8 cellular contexts compared by ENCODE assay signal in the genomic region with DNA sequence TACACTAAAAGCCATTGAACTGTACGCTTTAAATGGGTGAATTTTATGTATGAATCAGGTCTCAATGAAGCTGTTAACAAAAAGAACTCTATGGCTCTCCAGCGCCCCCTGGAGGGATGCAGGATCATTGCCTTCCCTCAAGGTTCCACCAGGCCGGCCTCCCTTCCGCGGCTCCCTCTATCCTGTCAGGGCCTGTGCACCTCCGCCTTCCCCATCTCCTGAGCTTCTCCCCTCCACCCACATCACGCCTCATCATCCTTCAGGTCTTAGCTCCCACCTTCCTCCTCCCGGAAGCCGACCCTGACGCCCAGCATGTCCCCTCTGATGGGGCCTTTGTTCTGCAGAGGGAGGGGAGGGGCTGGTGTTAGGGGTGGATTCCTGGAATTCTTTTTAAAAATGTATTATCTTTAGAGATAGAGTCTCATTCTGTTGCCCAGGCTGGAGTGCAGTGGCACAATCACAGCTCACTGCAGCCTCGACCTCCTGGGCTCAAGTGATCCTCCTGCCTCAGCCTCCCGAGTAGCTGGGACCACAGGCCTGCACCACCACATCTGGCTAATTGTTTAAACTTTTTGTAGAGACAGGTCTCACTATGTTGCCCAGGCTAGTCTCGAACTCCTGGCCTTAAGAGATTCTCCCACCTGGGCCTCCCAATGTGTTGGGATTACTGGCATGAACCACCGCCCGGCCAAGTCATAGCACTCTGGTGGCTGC. TPM values are rescaled to one million over a fixed set of nuclear protein-coding genes. Genes with fewer than 3 reads are reported as not detected.
DNase-seq lines count a peak whose midpoint lies in the region; ATAC-seq and TF ChIP-seq lines count a peak whose summit lies in the region.

No MANE protein-coding gene starts in this region.

- H3K4me1 Mint-ChIP-seq in activated naive CD8-positive, alpha-beta T cell treated with anti-CD3 and anti-CD28 coated beads, Interleukin-2, amount 50 U/mL, for 24 hours: no peaks in the 10 kb centered on the region

- peaks cover 5% of the 10 kb centered on the region for H3K27me3 Mint-ChIP-seq in activated naive CD8-positive, alpha-beta T cell treated with anti-CD3 and anti-CD28 coated beads, Interleukin-2, amount 50 U/mL, for 24 hours

- H3K4me3 ChIP-seq in MG63: no peak overlapping the region
- H3K4me3 ChIP-seq in retinal pigment epithelial cell (ENCODE audit: low read length): no peak overlapping the region

- no peak overlapping the region for H3K27ac Mint-ChIP-seq in activated naive CD8-positive, alpha-beta T cell treated with anti-CD3 and anti-CD28 coated beads, Interleukin-2, amount 50 U/mL, for 24 hours

- H3K4me3 Mint-ChIP-seq in activated naive CD8-positive, alpha-beta T cell treated with anti-CD3 and anti-CD28 coated beads, Interleukin-2, amount 50 U/mL, for 24 hours: no peak overlapping the region

- no peaks in the 10 kb centered on the region for H3K36me3 Mint-ChIP-seq in activated naive CD8-positive, alpha-beta T cell treated with anti-CD3 and anti-CD28 coated beads, Interleukin-2, amount 50 U/mL, for 24 hours (ENCODE audit: low read depth)

- intact Hi-C loops in left ventricle myocardium superior (cut with micrococcal nuclease): no loop called here

- H3K9me3 ChIP-seq in ES-I3 (ENCODE audit: control insufficient read depth, insufficient read depth, low read length): no peaks in the 10 kb centered on the region
- no peaks in the 10 kb centered on the region for H3K9me3 ChIP-seq in MG63

- H3K9ac ChIP-seq in ES-I3 (ENCODE audit: low read depth, low read length): peak overlapping the region; percentile 7; the same call in 1 of the 2 replicates

- no peaks in the 10 kb centered on the region for H3K9me3 Mint-ChIP-seq in activated naive CD8-positive, alpha-beta T cell treated with anti-CD3 and anti-CD28 coated beads, Interleukin-2, amount 50 U/mL, for 24 hours

- no peaks in the 10 kb centered on the region for H3K27me3 ChIP-seq in MG63

- peak; percentile 77 for ATAC-seq in activated naive CD8-positive, alpha-beta T cell treated with anti-CD3 and anti-CD28 coated beads, Interleukin-2, amount 50 U/mL, for 24 hours
- ATAC-seq in left ventricle myocardium superior: peak; percentile 76
- ATAC-seq in GM21825 (IDR thresholded peaks at IDR 0.05; ENCODE audit: unreplicated experiment): no peak
- no peak for ATAC-seq in HG03521 (IDR thresholded peaks at IDR 0.05; ENCODE audit: unreplicated experiment)

- H3K36me3 ChIP-seq in ES-I3 (ENCODE audit: insufficient read depth, low read length): no peaks in the 10 kb centered on the region
- H3K36me3 ChIP-seq in MG63: no peaks in the 10 kb centered on the region

- H3K4me1 ChIP-seq in ES-I3 (ENCODE audit: insufficient read depth, low read length): peaks cover 5% of the 10 kb centered on the region

- DNase-seq in MG63: peak; percentile 61
- peak; percentile 73 for DNase-seq in T follicular helper cell (ENCODE audit: low read depth)
- DNase-seq in activated naive CD8-positive, alpha-beta T cell treated with anti-CD3 and anti-CD28 coated beads, Interleukin-2, amount 50 U/mL, for 24 hours: peak; percentile 89
- peak; percentile 80 for DNase-seq in left ventricle myocardium superior
- DNase-seq in retinal pigment epithelial cell (ENCODE audit: low read depth): peak; percentile 2

- TF ChIP-seq CTCF in retinal pigment epithelial cell (conservative IDR thresholded peaks at IDR 0.05; ENCODE audit: low read depth, low read length): peak; percentile 96

RNA-seq across cellular contexts. Expression of a gene that starts 27.7 kb away (rescaled TPM):
- 0.56 TPM in 1 of 2 replicates, not detected in the other for total RNA-seq in MG63 (2014; rRNA removed; shearing (Covaris generic); ENCODE audit: low replicate concordance)
- total RNA-seq in left ventricle myocardium superior: 3.4 TPM

RNA-seq across cellular contexts. Expression of a gene that starts 42.6 kb away (rescaled TPM):
- 18.0 and 25.3 TPM in 2 replicates for total RNA-seq in MG63 (2014; rRNA removed; shearing (Covaris generic); ENCODE audit: low replicate concordance)
- total RNA-seq in left ventricle myocardium superior: 7.3 TPM

RNA-seq across cellular contexts. Expression of a gene that starts 59.7 kb away (rescaled TPM):
- total RNA-seq in MG63 (2014; rRNA removed; shearing (Covaris generic); ENCODE audit: low replicate concordance): not detected in 2 replicates
- 0.42 TPM for total RNA-seq in left ventricle myocardium superior

Comparison
In these comparisons a context has a peak if more than half of its experiments do, and no peak if none do; other contexts are left out.
1. DNase-seq: peak in every context shown above with its lines; median percentile 89 in activated naive CD8-positive, alpha-beta T cell treated with anti-CD3 and anti-CD28 coated beads, Interleukin-2, amount 50 U/mL, for 24 hours; 80 in left ventricle myocardium superior; 73 in T follicular helper cell; 61 in MG63; 2 in retinal pigment epithelial cell.
2. ATAC-seq: peak in activated naive CD8-positive, alpha-beta T cell treated with anti-CD3 and anti-CD28 coated beads, Interleukin-2, amount 50 U/mL, for 24 hours (single experiment) and left ventricle myocardium superior (single experiment); none in GM21825 (single experiment) and HG03521 (single experiment).